9 cellular contexts compared by ENCODE assay signal in genomic region chr4:42750091-42750490, GRCh38.
DNase-seq lines count a peak whose midpoint lies in the region; ATAC-seq and TF ChIP-seq lines count a peak whose summit lies in the region.
"Had no signal": no experiment of that assay in that cellular context is flagged by ENCODE, and none has a peak within 500 bp of the region (broad histone marks: within the 10 kb centered on the region; RNA-seq: fewer than 3 reads in every experiment).

No MANE protein-coding gene starts in this region.

- no peak overlapping the region for H3K4me3 Mint-ChIP-seq in progenitor cell of endocrine pancreas (ENCODE audit: low read depth)

- H3K36me3 ChIP-seq in GM06990 (ENCODE audit: control insufficient read depth, insufficient read depth, low read length) (no peaks in the 10 kb centered on the region), H7 (replicated peaks; ENCODE audit: control insufficient read depth, insufficient read depth, low read length) (no peaks in the 10 kb centered on the region)
- H3K36me3 ChIP-seq: ovary had no signal

- H3K4me3 ChIP-seq in GM06990 (replicated peaks; ENCODE audit: low read depth, low read length), result no peak overlapping the region
- no peak overlapping the region for H3K4me3 ChIP-seq in H7 (ENCODE audit: insufficient read depth, low read depth, low read length)
- H3K4me3 ChIP-seq: ovary had no signal

- peaks cover 7% of the 10 kb centered on the region for H3K9me3 Mint-ChIP-seq in progenitor cell of endocrine pancreas (ENCODE audit: low read depth)

- peak; percentile 72 for ATAC-seq in left ventricle myocardium superior
- ATAC-seq in HG02588 (IDR thresholded peaks at IDR 0.05; ENCODE audit: unreplicated experiment), result no peak

- TF ChIP-seq CTCF in GM06990 (IDR thresholded peaks at IDR 0.05; ENCODE audit: insufficient read depth, low read length, poor library complexity, severe bottlenecking), result peak; percentile 36
- TF ChIP-seq CTCF in progenitor cell of endocrine pancreas (IDR thresholded peaks at IDR 0.05; ENCODE audit: unreplicated experiment), result no peak

- peaks cover 19% of the 10 kb centered on the region for H3K27me3 Mint-ChIP-seq in progenitor cell of endocrine pancreas

- DNase-seq in GM06990 (ENCODE audit: extremely low read depth, insufficient read length) (no peak), H7 (peak; percentile 9), SK-MEL-5 (ENCODE audit: low read depth, low spot score) (peak; percentile 11), left ventricle myocardium superior (no peak), progenitor cell of endocrine pancreas (ENCODE audit: low spot score, unreplicated experiment) (no peak), NCI-H226 (no peak)
- DNase-seq in activated CD8-positive, alpha-beta memory T cell treated with anti-CD3 and anti-CD28 coated beads for 24 hours, result no peak

- no peaks in the 10 kb centered on the region for H3K4me1 Mint-ChIP-seq in progenitor cell of endocrine pancreas (ENCODE audit: low read depth)

- H3K27me3 ChIP-seq in GM06990 (replicated peaks; ENCODE audit: control insufficient read depth, insufficient read depth, low read length), result no peaks in the 10 kb centered on the region
- no peaks in the 10 kb centered on the region for H3K27me3 ChIP-seq in H7 (ENCODE audit: control insufficient read depth, insufficient read depth, low read length)
- H3K27me3 ChIP-seq: ovary had no signal

- in situ Hi-C loops in SK-MEL-5 (cut with HindIII; ENCODE audit: low pct_unique_long_range_greater_than_20kb, low sequenced_read_pairs), result no loop called here

- H3K36me3 Mint-ChIP-seq in progenitor cell of endocrine pancreas (ENCODE audit: insufficient read depth), result no peaks in the 10 kb centered on the region

- intact Hi-C loops in left ventricle myocardium superior (cut with micrococcal nuclease), result loop anchor here (1.0 kb wide), 1 partner anchor 181 kb away; no protein-coding TSS in a partner anchor

- H3K27ac Mint-ChIP-seq in progenitor cell of endocrine pancreas, result no peak overlapping the region

Comparison
In these comparisons a context has a peak if more than half of its experiments do, and no peak if none do; other contexts are left out.
1. DNase-seq: peak in H7 (single experiment) and SK-MEL-5 (single experiment); none in GM06990 (single experiment), left ventricle myocardium superior (single experiment), progenitor cell of endocrine pancreas (single experiment), activated CD8-positive, alpha-beta memory T cell treated with anti-CD3 and anti-CD28 coated beads for 24 hours (single experiment) and NCI-H226 (single experiment).